ENCODE assay signal across 8 cellular contexts in genomic region chr19:40305403-40305802, GRCh38. TPM values are rescaled to one million over a fixed set of nuclear protein-coding genes. Genes with fewer than 3 reads are reported as not detected.
DNase-seq lines count a peak whose midpoint lies in the region; ATAC-seq and TF ChIP-seq lines count a peak whose summit lies in the region.

No MANE protein-coding gene starts in this region.

- 13 to 14% methylated on average over 5 of the region's 5 CpGs for WGBS in upper lobe of left lung, 2 donors

- TF ChIP-seq CTCF in upper lobe of left lung (IDR thresholded peaks at IDR 0.05), result peak; percentile 29 to 69 (median 58)

- TF ChIP-seq POLR2A in upper lobe of left lung (IDR thresholded peaks at IDR 0.05), result no peak

- DNase-seq in DMS79 (lab: John Stamatoyannopoulos, UW), result peak; percentile 41
- peak; percentile 69 for DNase-seq in MG63
- peak; percentile 85 to 95 for DNase-seq in SJCRH30
- peak; percentile 52 for DNase-seq in activated T-helper 9 cell treated with anti-CD3 and anti-CD28 coated beads, Interleukin-2, amount 50 U/mL, for 16 hours (ENCODE audit: low read depth)
- peak; percentile 65 for DNase-seq in foreskin melanocyte
- peak; percentile 96 for DNase-seq in pons (ENCODE audit: low spot score)
- peak in 1 of 2 donors; percentile 78 for DNase-seq in upper lobe of left lung

- H3K27me3 ChIP-seq in MG63, result no peaks in the 10 kb centered on the region
- H3K27me3 ChIP-seq in SJCRH30, result no peaks in the 10 kb centered on the region
- no peaks in the 10 kb centered on the region for H3K27me3 ChIP-seq in upper lobe of left lung

- ATAC-seq in upper lobe of left lung (ENCODE audit: low FRiP score in 2 of 2) (peak in 1 of 2 donors; percentile 85), GM21447 (IDR thresholded peaks at IDR 0.05; ENCODE audit: unreplicated experiment) (no peak)

- H3K27ac ChIP-seq in SJCRH30 (no peak overlapping the region), upper lobe of left lung (no peak overlapping the region)

- no peak for TF ChIP-seq EP300 in upper lobe of left lung (IDR thresholded peaks at IDR 0.05)

- H3K36me3 ChIP-seq in MG63 (no peaks in the 10 kb centered on the region; the same call in 1 of the 2 replicates), SJCRH30 (no peaks in the 10 kb centered on the region), upper lobe of left lung (no peaks in the 10 kb centered on the region)

- H3K4me3 ChIP-seq in MG63 (no peak overlapping the region), SJCRH30 (no peak overlapping the region), upper lobe of left lung (no peak overlapping the region)

- H3K4me1 ChIP-seq in SJCRH30, result no peaks in the 10 kb centered on the region
- H3K4me1 ChIP-seq in upper lobe of left lung, result peaks cover 0 to 6% (median 0%) of the 10 kb centered on the region in 4 donors

- H3K9me3 ChIP-seq in MG63, result no peaks in the 10 kb centered on the region
- H3K9me3 ChIP-seq in SJCRH30 (replicated peaks), result no peaks in the 10 kb centered on the region
- H3K9me3 ChIP-seq in upper lobe of left lung, result no peaks in the 10 kb centered on the region

RNA-seq across cellular contexts. Expression of gene AKT2, which starts 20.3 kb away (rescaled TPM):
- 104 and 131 TPM in 2 replicates for total RNA-seq in MG63 (2014; rRNA removed; shearing (Covaris generic); ENCODE audit: low replicate concordance)
- total RNA-seq in SJCRH30 (2014; rRNA removed; shearing (Covaris generic)), result 138 and 142 TPM in 2 replicates
- 100 to 1,000 TPM in 4 of 6 donors, 10 to 100 TPM in 2; 59.7 to 164 (median 105) TPM for total RNA-seq in upper lobe of left lung

RNA-seq across cellular contexts. Expression of gene C19orf47, which starts 42.8 kb away (rescaled TPM):
- 27.0 and 37.3 TPM in 2 replicates for total RNA-seq in MG63 (2014; rRNA removed; shearing (Covaris generic); ENCODE audit: low replicate concordance)
- 33.7 and 35.4 TPM in 2 replicates for total RNA-seq in SJCRH30 (2014; rRNA removed; shearing (Covaris generic))
- total RNA-seq in upper lobe of left lung, result 10 to 100 TPM; 12.6 to 59.7 (median 16.4) TPM

RNA-seq across cellular contexts. Expression of gene PLD3, which starts 43.1 kb away (rescaled TPM):
- 141 and 144 TPM in 2 replicates for total RNA-seq in MG63 (2014; rRNA removed; shearing (Covaris generic); ENCODE audit: low replicate concordance)
- 287 and 295 TPM in 2 replicates for total RNA-seq in SJCRH30 (2014; rRNA removed; shearing (Covaris generic))
- total RNA-seq in upper lobe of left lung, result 100 to 1,000 TPM; 257 to 710 (median 470) TPM
